ENCODE assay signal across 8 cellular contexts in the genomic region with DNA sequence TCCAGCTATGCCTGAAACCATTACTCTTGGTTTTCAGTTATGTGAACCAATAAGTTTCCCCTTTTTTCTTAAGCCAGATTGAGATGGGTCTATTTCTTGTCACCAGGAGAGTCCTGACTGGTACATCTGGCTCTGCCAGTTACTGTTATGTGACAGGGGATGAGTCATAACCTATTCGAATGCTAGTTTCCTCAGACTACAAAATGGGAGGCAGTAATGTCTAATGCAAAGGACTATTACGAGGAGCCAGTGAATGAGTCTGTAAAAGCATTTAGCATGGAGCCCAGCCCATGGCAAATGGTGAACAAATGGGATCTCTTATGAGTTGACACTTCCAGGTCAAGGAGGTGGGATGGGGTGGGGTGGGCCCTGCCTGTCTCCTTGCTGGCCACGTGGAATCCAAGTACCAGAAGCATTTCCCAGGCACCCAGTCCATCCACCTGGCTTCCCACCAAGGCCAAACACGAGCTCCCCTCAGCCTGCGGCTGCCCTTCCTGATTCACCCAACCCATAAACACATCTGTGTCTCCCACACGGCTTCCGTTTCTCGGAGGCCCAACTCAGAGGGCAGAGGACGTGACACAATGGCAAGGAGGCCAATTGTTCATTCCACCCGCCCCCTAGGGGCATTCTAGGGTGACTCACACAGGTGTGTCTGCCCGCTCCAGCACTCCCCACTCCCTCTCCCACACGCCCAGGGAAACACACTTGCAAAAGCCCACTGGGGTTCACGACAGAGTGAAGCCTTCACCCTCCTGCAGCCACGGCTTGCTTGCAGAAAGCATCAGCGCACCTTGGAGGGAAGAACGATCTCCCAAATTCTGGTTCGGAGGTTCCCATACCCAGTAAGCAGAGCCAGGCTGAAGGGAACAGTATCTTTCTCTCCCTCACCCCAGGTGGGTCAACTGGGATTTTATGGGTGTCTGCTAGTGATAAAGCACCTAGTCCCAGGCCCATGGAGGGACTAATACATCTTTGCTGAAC.
DNase-seq lines count a peak whose midpoint lies in the region; ATAC-seq and TF ChIP-seq lines count a peak whose summit lies in the region.

No MANE protein-coding gene starts in this region.

- no peaks in the 10 kb centered on the region for H3K9me3 ChIP-seq in H9 (ENCODE audit: control insufficient read depth, low read depth, low read length)
- no peaks in the 10 kb centered on the region for H3K9me3 ChIP-seq in T-helper 17 cell (ENCODE audit: control insufficient read depth, low read length, poor library complexity, severe bottlenecking)
- no peaks in the 10 kb centered on the region for H3K9me3 ChIP-seq in breast epithelium

- peak overlapping the region in 1 of 3 experiments; percentile 96; a peak in 2 of 7 replicates for H3K27ac Mint-ChIP-seq in H9
- peak overlapping the region; percentile 84 for H3K27ac Mint-ChIP-seq in T-helper 17 cell

- no peaks in the 10 kb centered on the region for H3K23me2 ChIP-seq in H9 (ENCODE audit: insufficient read length, low read depth, low read length, poor library complexity, severe bottlenecking)

- ATAC-seq in T-helper 17 cell: peak; percentile 82
- ATAC-seq in HG03039 (IDR thresholded peaks at IDR 0.05; ENCODE audit: unreplicated experiment): no peak
- ATAC-seq in HG02798 (IDR thresholded peaks at IDR 0.05; ENCODE audit: poor library complexity, unreplicated experiment): no peak

- H3K9ac ChIP-seq in H9 (ENCODE audit: extremely low read depth, insufficient read length, low read length): no peak overlapping the region

- intact Hi-C loops in breast epithelium (cut with DNase I; ENCODE audit: low total_unique reads): no loop called here

- no peak overlapping the region for H3K18ac ChIP-seq in H9 (ENCODE audit: insufficient read length, low read depth, low read length)

- no peak overlapping the region for H4K91ac ChIP-seq in H9 (ENCODE audit: insufficient read length, low read depth, low read length)

- no peak overlapping the region for H3K4me3 ChIP-seq in breast epithelium

- no peak overlapping the region for H2BK15ac ChIP-seq in H9 (ENCODE audit: low read depth, low read length)

- H3K23ac ChIP-seq in H9 (ENCODE audit: insufficient read length, low read depth, low read length): no peak overlapping the region

- H3K27me3 Mint-ChIP-seq in H9 (ENCODE audit: low read depth) (no peaks in the 10 kb centered on the region), T-helper 17 cell (no peaks in the 10 kb centered on the region)

- H3K4ac ChIP-seq in H9 (ENCODE audit: low read depth, low read length): no peak overlapping the region

- no peak overlapping the region for H2BK20ac ChIP-seq in H9 (ENCODE audit: low read depth, low read length, poor library complexity, severe bottlenecking)

- H3K36me3 ChIP-seq in breast epithelium: no peaks in the 10 kb centered on the region

- H3K27ac ChIP-seq in H9 (ENCODE audit: insufficient read length, low read depth, low read length) (no peak overlapping the region), breast epithelium (peak overlapping the region; percentile 80)

- H3K36me3 Mint-ChIP-seq in H9 (ENCODE audit: insufficient read depth in 1 of 3, low read depth in 3 of 3) (no peaks in the 10 kb centered on the region), T-helper 17 cell (ENCODE audit: low read depth) (no peaks in the 10 kb centered on the region)

- H3K79me2 ChIP-seq in H9 (ENCODE audit: insufficient read depth, low read length): no peaks in the 10 kb centered on the region

- H3K14ac ChIP-seq in H9 (ENCODE audit: insufficient read depth, low read length): no peak overlapping the region; the same call in 1 of the 2 replicates

- no peaks in the 10 kb centered on the region for H4K20me1 ChIP-seq in H9 (ENCODE audit: control insufficient read depth, insufficient read depth, insufficient read length)

- H3K4me2 ChIP-seq in H9 (ENCODE audit: insufficient read depth, insufficient read length, low read length): no peak overlapping the region

- H3T11ph ChIP-seq in H9 (ENCODE audit: low read length): no peak overlapping the region

- no peak overlapping the region for H4K8ac ChIP-seq in H9 (replicated peaks; ENCODE audit: insufficient read length, low read depth, low read length)

- H4K5ac ChIP-seq in H9 (ENCODE audit: insufficient read length, low read depth, low read length): no peak overlapping the region

- no peak overlapping the region for H2AFZ ChIP-seq in H9 (ENCODE audit: low read length)

- no peak overlapping the region for H2BK120ac ChIP-seq in H9 (ENCODE audit: low read depth, low read length, poor library complexity, severe bottlenecking)

- no peaks in the 10 kb centered on the region for H3K9me3 Mint-ChIP-seq in H9

- no peak overlapping the region for H2BK12ac ChIP-seq in H9 (ENCODE audit: insufficient read length, low read depth, low read length)

- peaks cover 0 to 12% of the 10 kb centered on the region in 2 experiments; a peak in 3 of 4 replicates for H3K4me1 Mint-ChIP-seq in H9
- H3K4me1 Mint-ChIP-seq in T-helper 17 cell: peaks cover 31% of the 10 kb centered on the region

- TF ChIP-seq CTCF in H9 (conservative IDR thresholded peaks at IDR 0.05) (peak; percentile 35; the same call in 2 of the 3 replicates), breast epithelium (IDR thresholded peaks at IDR 0.05) (no peak)

- no peaks in the 10 kb centered on the region for H3K79me1 ChIP-seq in H9 (ENCODE audit: insufficient read depth, low read depth, low read length, poor library complexity, severe bottlenecking)

- H3K56ac ChIP-seq in H9 (ENCODE audit: insufficient read length, low read depth, low read length): no peak overlapping the region

- no peak for TF ChIP-seq POLR2A in breast epithelium (IDR thresholded peaks at IDR 0.05)

- no peak overlapping the region for H2AK5ac ChIP-seq in H9 (ENCODE audit: insufficient read length, low read length)

- WGBS in H9 (ENCODE audit: extremely low coverage, insufficient read length, low lambda C conversion rate): no CpG with 5 or more reads among the region's 17 CpGs

- H3K4me3 Mint-ChIP-seq in H9 (no peak overlapping the region), T-helper 17 cell (peak overlapping the region; percentile 64)

- no peaks in the 10 kb centered on the region for H3K27me3 ChIP-seq in H9 (ENCODE audit: insufficient read depth, low read length)
- no peaks in the 10 kb centered on the region for H3K27me3 ChIP-seq in breast epithelium

- no peaks in the 10 kb centered on the region for H3K4me1 ChIP-seq in H9 (ENCODE audit: insufficient read depth, low read length)
- H3K4me1 ChIP-seq in breast epithelium: no peaks in the 10 kb centered on the region

- DNase-seq in H9 (peak; percentile 56), T-helper 17 cell (peak in 2 of 3 donors; percentile 28 to 44), breast epithelium (ENCODE audit: low spot score in 2 of 2) (peak in 1 of 2 donors; percentile 32), hypothalamus (lab: John Stamatoyannopoulos, UW) (no peak), D341Med (ENCODE audit: low spot score) (no peak)
- peak; percentile 71 for DNase-seq in stimulated activated CD4-positive, alpha-beta T cell treated with anti-CD3 and anti-CD28 coated beads, Interleukin-4, amount 100 ng/mL, for 24 hours

- H2BK5ac ChIP-seq in H9 (ENCODE audit: insufficient read length, low read length): no peak overlapping the region

Comparison
In these comparisons a context has a peak if more than half of its experiments do, and no peak if none do; other contexts are left out.
1. DNase-seq: peak in H9 (single experiment), T-helper 17 cell (2 of 3) and stimulated activated CD4-positive, alpha-beta T cell treated with anti-CD3 and anti-CD28 coated beads, Interleukin-4, amount 100 ng/mL, for 24 hours (single experiment); none in hypothalamus (0 of 51) and D341Med (single experiment).